ENCODE assay signal across 13 cellular contexts in the genomic region with DNA sequence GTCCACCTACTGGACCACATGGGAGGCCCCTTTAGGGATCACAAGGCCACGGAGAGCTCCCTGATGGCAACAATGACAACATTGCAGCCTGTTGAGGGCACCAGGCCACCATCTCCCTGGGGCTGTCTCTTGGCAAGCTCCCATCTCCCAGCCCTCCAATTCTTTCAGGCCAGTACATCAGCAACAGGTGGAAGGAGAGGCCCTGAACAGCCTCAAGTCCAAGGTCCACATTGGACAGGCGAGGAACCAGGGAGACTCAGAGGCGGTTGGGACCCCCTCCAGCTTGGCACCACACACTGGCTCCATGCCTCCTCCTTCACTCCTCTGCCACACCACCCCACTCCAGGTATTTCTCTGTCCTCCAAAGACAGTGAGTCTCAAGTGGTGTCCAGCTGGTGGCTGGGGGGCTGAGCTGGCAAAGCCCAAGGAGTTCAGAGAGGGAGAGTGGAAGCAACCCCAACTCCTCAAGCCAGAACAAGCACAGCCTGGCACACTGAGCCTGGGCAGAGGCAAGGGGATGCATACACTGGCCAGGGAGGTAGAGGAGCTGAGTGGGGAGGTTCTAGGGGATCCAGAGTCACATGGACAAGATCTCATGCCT. TPM values are rescaled to one million over a fixed set of nuclear protein-coding genes. Genes with fewer than 3 reads are reported as not detected.
DNase-seq lines count a peak whose midpoint lies in the region; ATAC-seq and TF ChIP-seq lines count a peak whose summit lies in the region.
"Had no signal": no experiment of that assay in that cellular context is flagged by ENCODE, and none has a peak within 500 bp of the region (broad histone marks: within the 10 kb centered on the region; RNA-seq: fewer than 3 reads in every experiment).

No MANE protein-coding gene starts in this region.

- no peaks in the 10 kb centered on the region for H3K27me3 Mint-ChIP-seq in T-helper 1 cell treated with Interleukin-12 subunit alpha and Interleukin-12 subunit beta and Interleukin-4 antibody, amounts not matched to agents 30 μg/mL and 1 μg/mL, for 36 hours (ENCODE audit: low read depth)
- no peaks in the 10 kb centered on the region for H3K27me3 Mint-ChIP-seq in activated B cell treated with CpG ODN at 0.5 μM for 24 hours
- no peaks in the 10 kb centered on the region for H3K27me3 Mint-ChIP-seq in naive thymus-derived CD8-positive, alpha-beta T cell

- DNase-seq in T-helper 1 cell (no peak), activated B cell treated with CpG ODN at 0.5 μM for 24 hours (no peak), NCI-H1048 (lab: John Stamatoyannopoulos, UW) (no peak), GM03348 (ENCODE audit: low spot score) (no peak)
- DNase-seq in naive thymus-derived CD8-positive, alpha-beta T cell: no peak
- DNase-seq: effector CD8-positive, alpha-beta T cell; foreskin keratinocyte; mesenchymal stem cell; NK-92 treated with Interleukin-12 subunit alpha and Interleukin-12 subunit beta, amount 100 ng/mL, for 24 hours; SJCRH30; stimulated activated CD4-positive, alpha-beta T cell treated with anti-CD3 and anti-CD28 coated beads, Interleukin-12 subunit alpha, Interleukin-12 subunit beta, amount 100 ng/mL, for 4 hours; trophoblast cell had no signal

- ATAC-seq in activated B cell treated with CpG ODN at 0.5 μM for 24 hours (ENCODE audit: low read depth): no peak
- ATAC-seq in naive thymus-derived CD8-positive, alpha-beta T cell: no peak
- ATAC-seq: foreskin keratinocyte had no signal

- TF ChIP-seq CTCF in activated B cell treated with CpG ODN at 0.5 μM for 24 hours (IDR thresholded peaks at IDR 0.05): no peak

- intact Hi-C loops in activated B cell treated with CpG ODN at 0.5 μM for 24 hours (cut with micrococcal nuclease): no loop called here

- peaks cover 37% of the 10 kb centered on the region for H3K4me1 Mint-ChIP-seq in T-helper 1 cell treated with Interleukin-12 subunit alpha and Interleukin-12 subunit beta and Interleukin-4 antibody, amounts not matched to agents 30 μg/mL and 1 μg/mL, for 36 hours (ENCODE audit: low read depth)
- peaks cover 58% of the 10 kb centered on the region for H3K4me1 Mint-ChIP-seq in activated B cell treated with CpG ODN at 0.5 μM for 24 hours
- peaks cover 29 to 67% (median 63%) of the 10 kb centered on the region in 4 donors for H3K4me1 Mint-ChIP-seq in naive thymus-derived CD8-positive, alpha-beta T cell

- POLR2A ChIA-PET in activated B cell treated with CpG ODN at 0.5 μM for 24 hours (lab: Charles Lee): interaction anchor here (0.8 to 3.4 kb wide), 6 partner anchors 21 to 149 kb away, joined by 3 to 35 read pairs (median 4); a partner anchor contains a TSS
- POLR2A ChIA-PET in naive thymus-derived CD8-positive, alpha-beta T cell (lab: Charles Lee): interaction anchor here (0.6 to 5.9 kb wide), 8 partner anchors 10 to 130 kb away, joined by 3 to 147 read pairs (median 28); a partner anchor contains a TSS

- peak overlapping the region; percentile 97 for H3K27ac Mint-ChIP-seq in T-helper 1 cell treated with Interleukin-12 subunit alpha and Interleukin-12 subunit beta and Interleukin-4 antibody, amounts not matched to agents 30 μg/mL and 1 μg/mL, for 36 hours
- H3K27ac Mint-ChIP-seq in activated B cell treated with CpG ODN at 0.5 μM for 24 hours: peak overlapping the region; percentile 98
- H3K27ac Mint-ChIP-seq in naive thymus-derived CD8-positive, alpha-beta T cell: peak overlapping the region; percentile 77 to 99 (median 98)

- CTCF ChIA-PET in activated B cell treated with CpG ODN at 0.5 μM for 24 hours (lab: Charles Lee): interaction anchor here (1.4 to 3.7 kb wide), 5 partner anchors 10 to 179 kb away, joined by 3 to 21 read pairs (median 14); no protein-coding TSS in a partner anchor

- peaks cover 16% of the 10 kb centered on the region for H3K36me3 Mint-ChIP-seq in T-helper 1 cell treated with Interleukin-12 subunit alpha and Interleukin-12 subunit beta and Interleukin-4 antibody, amounts not matched to agents 30 μg/mL and 1 μg/mL, for 36 hours (ENCODE audit: low read depth)
- peaks cover 18% of the 10 kb centered on the region for H3K36me3 Mint-ChIP-seq in activated B cell treated with CpG ODN at 0.5 μM for 24 hours (ENCODE audit: low read depth)
- peaks cover 0 to 24% (median 13%) of the 10 kb centered on the region in 3 donors for H3K36me3 Mint-ChIP-seq in naive thymus-derived CD8-positive, alpha-beta T cell

- H3K4me3 Mint-ChIP-seq in T-helper 1 cell treated with Interleukin-12 subunit alpha and Interleukin-12 subunit beta and Interleukin-4 antibody, amounts not matched to agents 30 μg/mL and 1 μg/mL, for 36 hours: peak overlapping the region; percentile 97
- H3K4me3 Mint-ChIP-seq in activated B cell treated with CpG ODN at 0.5 μM for 24 hours: peak overlapping the region; percentile 85
- H3K4me3 Mint-ChIP-seq in naive thymus-derived CD8-positive, alpha-beta T cell: peak overlapping the region; percentile 31 to 98 (median 94)

- no peaks in the 10 kb centered on the region for H3K9me3 Mint-ChIP-seq in T-helper 1 cell treated with Interleukin-12 subunit alpha and Interleukin-12 subunit beta and Interleukin-4 antibody, amounts not matched to agents 30 μg/mL and 1 μg/mL, for 36 hours
- no peaks in the 10 kb centered on the region for H3K9me3 Mint-ChIP-seq in activated B cell treated with CpG ODN at 0.5 μM for 24 hours
- no peaks in the 10 kb centered on the region for H3K9me3 Mint-ChIP-seq in naive thymus-derived CD8-positive, alpha-beta T cell

RNA-seq across cellular contexts. Expression of a gene that starts 1.3 kb away (rescaled TPM):
- 298 and 328 TPM in 2 replicates for total RNA-seq in activated B cell treated with CpG ODN at 0.5 μM for 24 hours
- 100 to 1,000 TPM; 450 to 466 TPM for total RNA-seq in naive thymus-derived CD8-positive, alpha-beta T cell
- 100 to 1,000 TPM; 246 to 295 (median 283) TPM for polyA plus RNA-seq in naive thymus-derived CD8-positive, alpha-beta T cell

RNA-seq across cellular contexts. Expression of a gene that starts 5.9 kb away (rescaled TPM):
- total RNA-seq in activated B cell treated with CpG ODN at 0.5 μM for 24 hours: 52.8 and 60.1 TPM in 2 replicates
- 10 to 100 TPM; 74.7 to 82.7 TPM for total RNA-seq in naive thymus-derived CD8-positive, alpha-beta T cell
- polyA plus RNA-seq in naive thymus-derived CD8-positive, alpha-beta T cell: 1 to 10 TPM in 2 of 3 donors, under 1 TPM in 1; 0.90 to 2.7 (median 1.1) TPM

RNA-seq across cellular contexts. Expression of a gene that starts 16.9 kb away (rescaled TPM):
- total RNA-seq in activated B cell treated with CpG ODN at 0.5 μM for 24 hours: 7.2 and 7.8 TPM in 2 replicates
- 1 to 10 TPM; 4.6 to 5.0 TPM for total RNA-seq in naive thymus-derived CD8-positive, alpha-beta T cell
- 1 to 10 TPM; 1.2 to 1.6 (median 1.3) TPM for polyA plus RNA-seq in naive thymus-derived CD8-positive, alpha-beta T cell

RNA-seq across cellular contexts. Expression of a gene that starts 19.9 kb away (rescaled TPM):
- 105 and 115 TPM in 2 replicates for total RNA-seq in activated B cell treated with CpG ODN at 0.5 μM for 24 hours
- 100 to 1,000 TPM; 146 to 147 TPM for total RNA-seq in naive thymus-derived CD8-positive, alpha-beta T cell
- 100 to 1,000 TPM in 1 of 3 donors, 10 to 100 TPM in 2; 75.7 to 107 (median 98.6) TPM for polyA plus RNA-seq in naive thymus-derived CD8-positive, alpha-beta T cell

RNA-seq across cellular contexts. Expression of a gene that starts 19.9 kb away (rescaled TPM):
- not detected in 2 replicates for total RNA-seq in activated B cell treated with CpG ODN at 0.5 μM for 24 hours
- total RNA-seq in naive thymus-derived CD8-positive, alpha-beta T cell: not detected
- not detected for polyA plus RNA-seq in naive thymus-derived CD8-positive, alpha-beta T cell
- total RNA-seq: foreskin keratinocyte, SJCRH30 had no signal
- polyA plus RNA-seq: foreskin keratinocyte had no signal
